In the genomic region with DNA sequence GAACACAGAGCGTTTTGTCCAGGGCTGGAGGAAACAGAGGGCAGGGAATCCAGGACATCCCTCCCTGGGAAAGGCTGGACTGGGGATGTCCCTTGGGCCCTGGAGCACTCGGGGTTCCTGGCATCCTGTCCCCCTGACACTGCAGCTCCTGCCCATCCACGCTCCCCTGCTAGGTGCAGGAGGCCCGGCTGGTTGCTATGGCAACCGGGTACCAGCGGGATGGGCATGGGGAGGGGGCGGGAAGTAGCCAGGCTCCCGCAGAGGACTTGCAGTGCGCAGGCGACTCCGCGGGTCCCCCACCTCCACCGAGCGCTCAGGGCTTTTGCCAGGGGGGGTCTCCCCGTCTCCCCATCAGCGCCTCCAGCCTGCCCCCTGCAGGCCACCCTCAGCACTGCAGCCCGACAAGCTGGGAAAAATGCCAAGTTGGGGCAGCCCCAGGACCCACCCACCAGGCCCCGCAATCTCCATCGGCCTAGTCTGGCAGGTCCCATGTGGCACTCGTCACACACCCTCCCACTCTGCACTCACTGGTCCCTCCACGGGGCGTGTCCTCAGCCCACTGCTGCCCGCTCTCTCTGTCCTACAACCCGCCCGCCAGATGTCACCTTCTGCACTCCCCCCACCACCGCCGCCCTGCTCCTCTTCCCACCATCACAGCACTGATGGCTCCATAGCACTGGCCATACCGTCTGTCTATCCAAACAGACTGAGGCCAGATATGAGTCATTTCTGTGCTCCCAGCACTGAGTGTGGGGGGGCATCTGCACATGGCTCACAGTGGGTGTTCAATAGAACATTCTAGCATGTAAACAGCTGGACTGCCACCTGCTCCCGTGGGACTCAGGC, we compare ENCODE assay signal across 8 cellular contexts. TPM values are rescaled to one million over a fixed set of nuclear protein-coding genes. Genes with fewer than 3 reads are reported as not detected.
DNase-seq lines count a peak whose midpoint lies in the region; ATAC-seq and TF ChIP-seq lines count a peak whose summit lies in the region.

No MANE protein-coding gene starts in this region.

- H3K27ac ChIP-seq in IMR-90 (ENCODE audit: insufficient read depth, low read length) (no peak overlapping the region), fibroblast of lung (ENCODE audit: insufficient read depth, low read length) (peak overlapping the region; percentile 39)

- no peak overlapping the region for H3K56ac ChIP-seq in IMR-90 (ENCODE audit: extremely low read depth, insufficient read depth, low read length)

- POLR2A ChIA-PET in IMR-90 (lab: Charles Lee; ENCODE audit: unreplicated experiment): no interaction called here

- H3K27me3 ChIP-seq in IMR-90 (ENCODE audit: control insufficient read depth, insufficient read depth, low read length) (no peaks in the 10 kb centered on the region), fibroblast of lung (ENCODE audit: control insufficient read depth, insufficient read depth, low read length) (no peaks in the 10 kb centered on the region)

- intact Hi-C loops in IMR-90 (cut with micrococcal nuclease): no loop called here
- intact Hi-C loops in posterior cingulate gyrus (cut with DNase I): loop anchor here (2.0 kb wide), 1 partner anchor 34 kb away; no protein-coding TSS in a partner anchor

- H3K36me3 ChIP-seq in IMR-90 (ENCODE audit: control insufficient read depth, insufficient read depth, low read length): peaks cover 12% of the 10 kb centered on the region; the same call in 1 of the 2 replicates
- H3K36me3 ChIP-seq in fibroblast of lung (ENCODE audit: control insufficient read depth, insufficient read depth, low read length): peaks cover 2% of the 10 kb centered on the region

- no peak overlapping the region for H4K5ac ChIP-seq in IMR-90 (ENCODE audit: low read depth, low read length)

- ATAC-seq in IMR-90 (ENCODE audit: low read depth) (peak; percentile 67), GM21576 (IDR thresholded peaks at IDR 0.05; ENCODE audit: unreplicated experiment) (no peak), HG02610 (IDR thresholded peaks at IDR 0.05; ENCODE audit: unreplicated experiment) (no peak), HG02885 (IDR thresholded peaks at IDR 0.05; ENCODE audit: poor library complexity, unreplicated experiment) (no peak)

- 31% methylated on average over 12 of the region's 29 CpGs; no CpG with 5 or more reads in 1 of the 2 experiments for WGBS in IMR-90 (ENCODE audit: extremely low coverage in 2 of 2, insufficient read length in 1 of 2), 2 experiments

- peaks cover 31% of the 10 kb centered on the region for H4K20me1 ChIP-seq in IMR-90 (ENCODE audit: insufficient read depth, low read length)
- no peaks in the 10 kb centered on the region for H4K20me1 ChIP-seq in fibroblast of lung (ENCODE audit: control insufficient read depth, extremely low read depth, insufficient read depth, low read length)

- H2AK5ac ChIP-seq in IMR-90 (ENCODE audit: low read depth, low read length): peak overlapping the region; percentile 88

- peak overlapping the region; percentile 55 for H2BK120ac ChIP-seq in IMR-90 (ENCODE audit: low read depth, low read length)

- peak; percentile 58 for TF ChIP-seq CTCF in IMR-90 (conservative IDR thresholded peaks at IDR 0.05; ENCODE audit: low read depth, low read length)
- TF ChIP-seq CTCF in fibroblast of lung (conservative IDR thresholded peaks at IDR 0.05 in 1 of 2, IDR thresholded peaks at IDR 0.05 in 1 of 2; ENCODE audit: low read depth in 1 of 2, low read length in 2 of 2): peak; percentile 59 to 70

- peak overlapping the region in 1 of 2 experiments; percentile 66; a peak in 1 of 4 replicates for H4K8ac ChIP-seq in IMR-90 (ENCODE audit: low read depth in 2 of 2, low read length in 2 of 2)

- H3K4me3 ChIP-seq in IMR-90 (ENCODE audit: insufficient read depth, low read depth, low read length) (no peak overlapping the region), fibroblast of lung (replicated peaks in 1 of 4; ENCODE audit: control extremely low read depth in 1 of 4, insufficient read depth in 1 of 4, low read depth in 3 of 4, low read length in 4 of 4) (no peak overlapping the region)

- peak overlapping the region; percentile 74 for H2AFZ ChIP-seq in IMR-90 (replicated peaks; ENCODE audit: low read length, poor library complexity)
- no peak overlapping the region for H2AFZ ChIP-seq in fibroblast of lung (ENCODE audit: low read length)

- H3K9me3 ChIP-seq in IMR-90 (ENCODE audit: control insufficient read depth, insufficient read depth, low read length) (no peaks in the 10 kb centered on the region), fibroblast of lung (ENCODE audit: control insufficient read depth, insufficient read depth, low read depth, low read length) (no peaks in the 10 kb centered on the region)

- no TSS peak for BruUV-seq in IMR-90 (replicated peaks; lab: Mats Ljungman, UMichigan)

- peak overlapping the region; percentile 73 for H3K4ac ChIP-seq in IMR-90 (ENCODE audit: low read depth, low read length)

- in situ Hi-C loops in IMR-90 (cut with MboI; ENCODE audit: low sequenced_read_pairs): no loop called here

- TF ChIP-seq RAD21 in IMR-90 (IDR thresholded peaks at IDR 0.05; ENCODE audit: low read length): no peak

- H3K18ac ChIP-seq in IMR-90 (ENCODE audit: low read depth, low read length): no peak overlapping the region

- H2BK5ac ChIP-seq in IMR-90 (ENCODE audit: low read depth, low read length, poor library complexity, severe bottlenecking): peak overlapping the region; percentile 40

- peak overlapping the region; percentile 86 for H2AK9ac ChIP-seq in IMR-90 (replicated peaks; ENCODE audit: low read depth, low read length, poor library complexity)

- peaks cover 33% of the 10 kb centered on the region for H3K9me1 ChIP-seq in IMR-90 (ENCODE audit: insufficient read depth, low read length)

- peak overlapping the region; percentile 49; the same call in 1 of the 2 replicates for H4K91ac ChIP-seq in IMR-90 (ENCODE audit: insufficient read depth, low read depth, low read length)

- TF ChIP-seq POLR2A in IMR-90 (IDR thresholded peaks at IDR 0.05; ENCODE audit: low read depth, low read length): no peak

- H3K4me1 ChIP-seq in IMR-90 (ENCODE audit: control insufficient read depth, insufficient read depth, low read length) (peaks cover 40% of the 10 kb centered on the region), fibroblast of lung (ENCODE audit: control insufficient read depth, extremely low read depth, insufficient read depth, low read length) (peaks cover 20% of the 10 kb centered on the region)

- H3K9ac ChIP-seq in IMR-90 (ENCODE audit: low read depth, low read length): no peak overlapping the region
- H3K9ac ChIP-seq in fibroblast of lung (ENCODE audit: insufficient read depth, low read length): no peak overlapping the region

- CTCF ChIA-PET in IMR-90 (lab: Yijun Ruan, JAX): interaction anchor here (0.6 to 0.7 kb wide), 2 partner anchors 44 to 86 kb away, joined by 4 to 6 read pairs; no protein-coding TSS in a partner anchor

- H3K4me2 ChIP-seq in IMR-90 (ENCODE audit: low read depth, low read length) (0 out of 2 replicates have a peak overlapping the region, but pooled peaks have one; percentile 18), fibroblast of lung (ENCODE audit: extremely low read depth, insufficient read depth, low read length) (no peak overlapping the region)

- H2BK20ac ChIP-seq in IMR-90 (ENCODE audit: low read depth, low read length): peak overlapping the region; percentile 34; the same call in 1 of the 2 replicates

- no peaks in the 10 kb centered on the region for H3K79me2 ChIP-seq in fibroblast of lung (ENCODE audit: control insufficient read depth, insufficient read depth, low read length)

- DNase-seq in CD1c-positive myeloid dendritic cell (ENCODE audit: extremely low spot score): peak; percentile 55
- peak; percentile 91 for DNase-seq in IMR-90
- peak; percentile 9 to 48 (median 29) for DNase-seq in activated CD8-positive, alpha-beta memory T cell treated with anti-CD3 and anti-CD28 coated beads for 48 hours (ENCODE audit: low read depth in 2 of 3, low spot score in 2 of 3)
- DNase-seq in fibroblast of lung (ENCODE audit: low read depth in 2 of 2): peak; percentile 79 to 86
- DNase-seq in posterior cingulate gyrus: peak; percentile 64 to 98 (median 77)

- peak overlapping the region; percentile 46; the same call in 1 of the 3 replicates for H2BK15ac ChIP-seq in IMR-90 (ENCODE audit: low read depth, low read length)

- peak overlapping the region; percentile 41 for H3K14ac ChIP-seq in IMR-90 (replicated peaks; ENCODE audit: low read depth, low read length)

- dilution Hi-C loops in IMR-90 (cut with HindIII; ENCODE audit: low sequenced_read_pairs, unreplicated experiment): no loop called here

- H3K23ac ChIP-seq in IMR-90 (ENCODE audit: low read depth, low read length): no peak overlapping the region

- peaks cover 15 to 58% of the 10 kb centered on the region in 2 experiments; a peak in 3 of 4 replicates for H3K79me1 ChIP-seq in IMR-90 (ENCODE audit: low read depth in 1 of 2, low read length in 2 of 2)

TF ChIP-seq in IMR-90, 13 proteins besides CTCF, POLR2A, EP300 and RAD21 (continues in another document):
- TF ChIP-seq CEBPB (IDR thresholded peaks at IDR 0.05; ENCODE audit: low read depth, low read length) (no peak), BHLHE40 (IDR thresholded peaks at IDR 0.05; ENCODE audit: low read depth, low read length) (peak; percentile 33; the same call in 1 of the 2 replicates), RFX5 (IDR thresholded peaks at IDR 0.05; ENCODE audit: low read depth, low read length) (no peak), NFE2L2 (IDR thresholded peaks at IDR 0.05; ENCODE audit: low read depth, low read length) (no peak), MAZ (IDR thresholded peaks at IDR 0.05; ENCODE audit: borderline replicate concordance, low read depth, low read length) (0 out of 2 replicates have a peak, but pooled peaks have one; percentile 8), FOS (IDR thresholded peaks at IDR 0.05; ENCODE audit: low read depth, low read length) (peak; percentile 92), RCOR1 (IDR thresholded peaks at IDR 0.05; ENCODE audit: insufficient replicate concordance, low read length) (peak; percentile 71)

RNA-seq across cellular contexts. Expression of a gene that starts 31.5 kb away (rescaled TPM):
- 21.7 and 25.3 TPM in 2 replicates for total RNA-seq in IMR-90 (2012; rRNA removed)
- polyA plus RNA-seq in IMR-90 (2012; rRNA removed): 34.1 and 38.1 TPM in 2 replicates
- polyA plus RNA-seq in IMR-90 (2012; cell fraction: cytosol; rRNA removed): 45.7 and 62.0 TPM in 2 replicates
- polyA plus RNA-seq in IMR-90 (2012; cell fraction: nucleus; rRNA removed; ENCODE audit: low replicate concordance): 134 and 167 TPM in 2 replicates
- 20.5 and 30.9 TPM in 2 replicates for total RNA-seq in fibroblast of lung
- polyA plus RNA-seq in fibroblast of lung: 28.2 and 38.2 TPM in 2 replicates
- polyA plus RNA-seq in fibroblast of lung (2012): 27.0 and 40.8 TPM in 2 replicates
- 31.9 and 49.4 TPM in 2 replicates for polyA minus RNA-seq in fibroblast of lung (ENCODE audit: low replicate concordance)

RNA-seq across cellular contexts. Expression of a gene that starts 45.5 kb away (rescaled TPM):
- 61.1 and 65.4 TPM in 2 replicates for total RNA-seq in IMR-90 (2012; rRNA removed)
- polyA plus RNA-seq in IMR-90 (2012; rRNA removed): 10.3 and 12.8 TPM in 2 replicates
- polyA plus RNA-seq in IMR-90 (2012; cell fraction: cytosol; rRNA removed): 6.0 and 7.5 TPM in 2 replicates
- 5.9 and 17.2 TPM in 2 replicates for polyA plus RNA-seq in IMR-90 (2012; cell fraction: nucleus; rRNA removed; ENCODE audit: low replicate concordance)
- 29.2 and 32.6 TPM in 2 replicates for total RNA-seq in fibroblast of lung
- polyA plus RNA-seq in fibroblast of lung: 17.4 and 33.5 TPM in 2 replicates
- 19.4 and 30.3 TPM in 2 replicates for polyA plus RNA-seq in fibroblast of lung (2012)
- polyA minus RNA-seq in fibroblast of lung (ENCODE audit: low replicate concordance): 13.2 and 24.7 TPM in 2 replicates

Comparison
In these comparisons a context has a peak if more than half of its experiments do, and no peak if none do; other contexts are left out.
1. DNase-seq: peak in every context shown above with its lines; median percentile 91 in IMR-90; 82 in fibroblast of lung; 77 in posterior cingulate gyrus; 55 in CD1c-positive myeloid dendritic cell; 29 in activated CD8-positive, alpha-beta memory T cell treated with anti-CD3 and anti-CD28 coated beads for 48 hours.